Comparison of ENCODE assay signal across 1 cellular context in genomic region chr16:30957456-30958163, GRCh38.
TF ChIP-seq lines count a peak whose summit lies in the region.

Gene SETD1A (plus strand): TSS chr16:30957754. CDS start chr16:30958732, 978 bp downstream.

TF ChIP-seq in HepG2, 621 proteins besides CTCF, POLR2A, EP300 and RAD21 (continued from another document and continues in another):
- TF ChIP-seq, protein P1, sequence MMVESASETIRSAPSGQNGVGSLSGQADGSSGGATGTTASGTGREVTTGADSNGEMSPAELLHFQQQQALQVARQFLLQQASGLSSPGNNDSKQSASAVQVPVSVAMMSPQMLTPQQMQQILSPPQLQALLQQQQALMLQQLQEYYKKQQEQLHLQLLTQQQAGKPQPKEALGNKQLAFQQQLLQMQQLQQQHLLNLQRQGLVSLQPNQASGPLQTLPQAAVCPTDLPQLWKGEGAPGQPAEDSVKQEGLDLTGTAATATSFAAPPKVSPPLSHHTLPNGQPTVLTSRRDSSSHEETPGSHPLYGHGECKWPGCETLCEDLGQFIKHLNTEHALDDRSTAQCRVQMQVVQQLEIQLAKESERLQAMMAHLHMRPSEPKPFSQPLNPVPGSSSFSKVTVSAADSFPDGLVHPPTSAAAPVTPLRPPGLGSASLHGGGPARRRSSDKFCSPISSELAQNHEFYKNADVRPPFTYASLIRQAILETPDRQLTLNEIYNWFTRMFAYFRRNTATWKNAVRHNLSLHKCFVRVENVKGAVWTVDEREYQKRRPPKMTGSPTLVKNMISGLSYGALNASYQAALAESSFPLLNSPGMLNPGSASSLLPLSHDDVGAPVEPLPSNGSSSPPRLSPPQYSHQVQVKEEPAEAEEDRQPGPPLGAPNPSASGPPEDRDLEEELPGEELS (CRISPR knock-in tag; IDR thresholded peaks at IDR 0.05), result no peak
- TF ChIP-seq EEA1 (CRISPR knock-in tag; IDR thresholded peaks at IDR 0.05; ENCODE audit: borderline replicate concordance) (peak; percentile 82), GMEB1 (CRISPR knock-in tag; IDR thresholded peaks at IDR 0.05; ENCODE audit: borderline replicate concordance) (peak; percentile 82; the same call in 1 of the 2 replicates), SNAPC5 (CRISPR knock-in tag; IDR thresholded peaks at IDR 0.05; ENCODE audit: borderline replicate concordance) (0 out of 2 replicates have a peak, but pooled peaks have one; percentile 23), CBX5 (CRISPR knock-in tag; IDR thresholded peaks at IDR 0.05; ENCODE audit: borderline replicate concordance) (peak; percentile 70; the same call in 1 of the 2 replicates), PCBP1 (IDR thresholded peaks at IDR 0.05; ENCODE audit: borderline replicate concordance, low read depth, low read length) (peak; percentile 91), ERF (CRISPR knock-in tag; IDR thresholded peaks at IDR 0.05) (peak; percentile 69), RNF2 (conservative IDR thresholded peaks at IDR 0.05; ENCODE audit: low read depth) (peak; percentile 79; the same call in 1 of the 2 replicates), ZNF792 (CRISPR knock-in tag; IDR thresholded peaks at IDR 0.05) (peak; percentile 49), RCOR2 (CRISPR knock-in tag; IDR thresholded peaks at IDR 0.05) (peak; percentile 28; the same call in 1 of the 2 replicates), SUZ12 (IDR thresholded peaks at IDR 0.05; ENCODE audit: low read depth, low read length) (no peak), HIC2 (CRISPR knock-in tag; IDR thresholded peaks at IDR 0.05; ENCODE audit: low read depth) (0 out of 2 replicates have a peak, but pooled peaks have one; percentile 47), YEATS2 (CRISPR knock-in tag; IDR thresholded peaks at IDR 0.05; ENCODE audit: borderline replicate concordance) (peak; percentile 71; the same call in 1 of the 2 replicates), CAMTA2 (CRISPR knock-in tag; IDR thresholded peaks at IDR 0.05; ENCODE audit: borderline replicate concordance) (0 out of 2 replicates have a peak, but pooled peaks have one; percentile 30), PITX1 (CRISPR knock-in tag; IDR thresholded peaks at IDR 0.05) (peak; percentile 47; the same call in 1 of the 2 replicates), ELF1 (CRISPR knock-in tag; IDR thresholded peaks at IDR 0.05) (peak; percentile 74), SCMH1 (CRISPR knock-in tag; IDR thresholded peaks at IDR 0.05; ENCODE audit: borderline replicate concordance) (no peak), ZNF687 (CRISPR knock-in tag; IDR thresholded peaks at IDR 0.05) (peak; percentile 72), ZEB1 (IDR thresholded peaks at IDR 0.05; ENCODE audit: insufficient replicate concordance, low read depth) (peak; percentile 26), ZNF354B (CRISPR knock-in tag; IDR thresholded peaks at IDR 0.05) (0 out of 2 replicates have a peak, but pooled peaks have one; percentile 35), ATF7-NPFF (CRISPR knock-in tag; IDR thresholded peaks at IDR 0.05; ENCODE audit: low read depth) (peak; percentile 45; the same call in 1 of the 2 replicates), AGO2 (optimal IDR thresholded peaks at IDR 0.05; ENCODE audit: low read depth, low read length) (peak; percentile 95), TBX3 (IDR thresholded peaks at IDR 0.05; ENCODE audit: borderline replicate concordance) (peak; percentile 89), LCORL (IDR thresholded peaks at IDR 0.05) (no peak), LCORL (CRISPR knock-in tag; IDR thresholded peaks at IDR 0.05) (peak; percentile 84), ZNF142 (CRISPR knock-in tag; IDR thresholded peaks at IDR 0.05) (peak; percentile 67), ZBTB46 (CRISPR knock-in tag; IDR thresholded peaks at IDR 0.05; ENCODE audit: borderline replicate concordance) (no peak), MNT (IDR thresholded peaks at IDR 0.05) (peak; percentile 58)
- TF ChIP-seq, protein P2, sequence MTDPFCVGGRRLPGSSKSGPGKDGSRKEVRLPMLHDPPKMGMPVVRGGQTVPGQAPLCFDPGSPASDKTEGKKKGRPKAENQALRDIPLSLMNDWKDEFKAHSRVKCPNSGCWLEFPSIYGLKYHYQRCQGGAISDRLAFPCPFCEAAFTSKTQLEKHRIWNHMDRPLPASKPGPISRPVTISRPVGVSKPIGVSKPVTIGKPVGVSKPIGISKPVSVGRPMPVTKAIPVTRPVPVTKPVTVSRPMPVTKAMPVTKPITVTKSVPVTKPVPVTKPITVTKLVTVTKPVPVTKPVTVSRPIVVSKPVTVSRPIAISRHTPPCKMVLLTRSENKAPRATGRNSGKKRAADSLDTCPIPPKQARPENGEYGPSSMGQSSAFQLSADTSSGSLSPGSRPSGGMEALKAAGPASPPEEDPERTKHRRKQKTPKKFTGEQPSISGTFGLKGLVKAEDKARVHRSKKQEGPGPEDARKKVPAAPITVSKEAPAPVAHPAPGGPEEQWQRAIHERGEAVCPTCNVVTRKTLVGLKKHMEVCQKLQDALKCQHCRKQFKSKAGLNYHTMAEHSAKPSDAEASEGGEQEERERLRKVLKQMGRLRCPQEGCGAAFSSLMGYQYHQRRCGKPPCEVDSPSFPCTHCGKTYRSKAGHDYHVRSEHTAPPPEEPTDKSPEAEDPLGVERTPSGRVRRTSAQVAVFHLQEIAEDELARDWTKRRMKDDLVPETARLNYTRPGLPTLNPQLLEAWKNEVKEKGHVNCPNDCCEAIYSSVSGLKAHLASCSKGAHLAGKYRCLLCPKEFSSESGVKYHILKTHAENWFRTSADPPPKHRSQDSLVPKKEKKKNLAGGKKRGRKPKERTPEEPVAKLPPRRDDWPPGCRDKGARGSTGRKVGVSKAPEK (CRISPR knock-in tag; IDR thresholded peaks at IDR 0.05; ENCODE audit: borderline replicate concordance), result no peak
- TF ChIP-seq, protein P3, sequence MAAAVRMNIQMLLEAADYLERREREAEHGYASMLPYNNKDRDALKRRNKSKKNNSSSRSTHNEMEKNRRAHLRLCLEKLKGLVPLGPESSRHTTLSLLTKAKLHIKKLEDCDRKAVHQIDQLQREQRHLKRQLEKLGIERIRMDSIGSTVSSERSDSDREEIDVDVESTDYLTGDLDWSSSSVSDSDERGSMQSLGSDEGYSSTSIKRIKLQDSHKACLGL (CRISPR knock-in tag; IDR thresholded peaks at IDR 0.05), result peak; percentile 84
